In genomic region chr4:180635276-180635675, GRCh38 we compare ENCODE assay signal across 24 cellular contexts.
A peak's percentile ranks its signal among the peaks of the same experiment; 100 is the strongest.
DNase-seq lines count a peak whose midpoint lies in the region; ATAC-seq and TF ChIP-seq lines count a peak whose summit lies in the region.
"Had no signal": no experiment of that assay in that cellular context is flagged by ENCODE, and none has a peak within 500 bp of the region (broad histone marks: within the 10 kb centered on the region; RNA-seq: fewer than 3 reads in every experiment).

No MANE protein-coding gene starts in this region.

- intact Hi-C loops in CD14-positive monocyte (cut with micrococcal nuclease) = no loop called here

- ATAC-seq in HG02884 (IDR thresholded peaks at IDR 0.05; ENCODE audit: unreplicated experiment) = no peak
- ATAC-seq: foreskin keratinocyte; left cardiac atrium; naive thymus-derived CD4-positive, alpha-beta T cell; stimulated activated naive CD8-positive, alpha-beta T cell treated with anti-CD3 and anti-CD28 coated beads, Interleukin-15, Interleukin-2, amounts not matched to agents 100 U/mL and 50 U/mL, for 24 hours had no signal

- TF ChIP-seq CTCF in choroid plexus epithelial cell (conservative IDR thresholded peaks at IDR 0.05; ENCODE audit: low read depth, low read length) (no peak), chondrocyte (IDR thresholded peaks at IDR 0.05) (no peak), CD14-positive monocyte (IDR thresholded peaks at IDR 0.05) (no peak)

- H3K36me3 Mint-ChIP-seq in chondrocyte (ENCODE audit: low read depth) (no peaks in the 10 kb centered on the region), CD14-positive monocyte (no peaks in the 10 kb centered on the region)
- H3K36me3 Mint-ChIP-seq: naive thymus-derived CD4-positive, alpha-beta T cell had no signal

- H3K4me3 Mint-ChIP-seq in chondrocyte (ENCODE audit: unreplicated experiment) (no peak overlapping the region), CD14-positive monocyte (no peak overlapping the region)
- H3K4me3 Mint-ChIP-seq: naive thymus-derived CD4-positive, alpha-beta T cell had no signal

- no peak for TF ChIP-seq POLR2A in erythroblast (IDR thresholded peaks at IDR 0.05; ENCODE audit: low read length)

- H3K27me3 Mint-ChIP-seq in chondrocyte (ENCODE audit: low read depth) (peaks cover 8% of the 10 kb centered on the region), CD14-positive monocyte (ENCODE audit: low read depth in 3 of 3) (peaks cover 0 to 4% (median 0%) of the 10 kb centered on the region in 3 donors)
- H3K27me3 Mint-ChIP-seq: naive thymus-derived CD4-positive, alpha-beta T cell had no signal

- H3K9me3 Mint-ChIP-seq in chondrocyte (ENCODE audit: low read depth) = no peaks in the 10 kb centered on the region
- H3K9me3 Mint-ChIP-seq in CD14-positive monocyte = no peaks in the 10 kb centered on the region

- H3K27me3 ChIP-seq in neuron (ENCODE audit: insufficient read depth, low read length) = no peaks in the 10 kb centered on the region
- H3K27me3 ChIP-seq: thyroid gland had no signal

- H3K4me1 ChIP-seq in neuron (ENCODE audit: insufficient read depth, low read length) = peaks cover 10% of the 10 kb centered on the region
- H3K4me1 ChIP-seq: foreskin keratinocyte, parathyroid adenoma, thyroid gland had no signal

- H2AFZ ChIP-seq in neuron (ENCODE audit: low read depth, low read length) = peak overlapping the region; percentile 5
- H2AFZ ChIP-seq: parathyroid adenoma had no signal

- no peaks in the 10 kb centered on the region for H3K9me3 ChIP-seq in neuron (ENCODE audit: low read length)
- H3K9me3 ChIP-seq: thyroid gland had no signal

- H3K4me3 ChIP-seq in choroid plexus epithelial cell (ENCODE audit: low read depth, low read length) (no peak overlapping the region), neuron (ENCODE audit: low read length) (no peak overlapping the region)
- H3K4me3 ChIP-seq: skin epidermis, thyroid gland had no signal

- no peaks in the 10 kb centered on the region for H3K4me1 Mint-ChIP-seq in chondrocyte (ENCODE audit: low read depth)
- no peaks in the 10 kb centered on the region for H3K4me1 Mint-ChIP-seq in CD14-positive monocyte
- H3K4me1 Mint-ChIP-seq: naive thymus-derived CD4-positive, alpha-beta T cell had no signal

- no peaks in the 10 kb centered on the region for H3K36me3 ChIP-seq in neuron (ENCODE audit: insufficient read depth, low read length)
- H3K36me3 ChIP-seq: thyroid gland had no signal

- DNase-seq in ELF-1 (ENCODE audit: low read depth, low spot score) (peak; percentile 66), NCI-H69 (lab: John Stamatoyannopoulos, UW) (peak; percentile 56), choroid plexus epithelial cell (ENCODE audit: low read depth) (peak; percentile 4), chondrocyte (ENCODE audit: low spot score) (no peak), CD14-positive monocyte (ENCODE audit: low spot score) (no peak), erythroblast (lab: John Stamatoyannopoulos, UW) (no peak)
- DNase-seq: activated CD4-positive, alpha-beta T cell treated with anti-CD3 and anti-CD28 coated beads, Interleukin-2, amount 50 U/mL, for 1 hour; activated CD8-positive, alpha-beta memory T cell treated with anti-CD3 and anti-CD28 coated beads, Interleukin-2, amount 50 U/mL, for 4 hours; dermis blood vessel endothelial cell; DMS79; foreskin keratinocyte; hypothalamus; left cardiac atrium; mesendoderm; naive thymus-derived CD4-positive, alpha-beta T cell; NCI-H1417 treated with DMSO at 0.1 percent for 48 hours; NCI-H524; stimulated activated CD4-positive, alpha-beta T cell treated with anti-CD3 and anti-CD28 coated beads, Interleukin-2, amount 100 ng/mL, for 48 hours; stimulated activated naive CD8-positive, alpha-beta T cell treated with anti-CD3 and anti-CD28 coated beads, Interleukin-15, Interleukin-2, amounts not matched to agents 100 U/mL and 50 U/mL, for 24 hours; thyroid gland had no signal

- H3K27ac Mint-ChIP-seq in chondrocyte (ENCODE audit: unreplicated experiment) (no peak overlapping the region), CD14-positive monocyte (no peak overlapping the region)
- H3K27ac Mint-ChIP-seq: naive thymus-derived CD4-positive, alpha-beta T cell had no signal

Comparison
In these comparisons a context has a peak if more than half of its experiments do, and no peak if none do; other contexts are left out.
1. DNase-seq: peak in ELF-1 (single experiment), NCI-H69 (single experiment) and choroid plexus epithelial cell (single experiment); none in chondrocyte (single experiment), CD14-positive monocyte (single experiment) and erythroblast (0 of 2).